ENCODE assay signal across 16 cellular contexts in genomic region chr12:19402211-19402610, GRCh38.
"Had no signal": no experiment of that assay in that cellular context is flagged by ENCODE, and none has a peak within 500 bp of the region (broad histone marks: within the 10 kb centered on the region; RNA-seq: fewer than 3 reads in every experiment).

No MANE protein-coding gene starts in this region.

- H3K9me3 ChIP-seq: neutrophil, suprapubic skin had no signal

- H3K27ac Mint-ChIP-seq: activated CD4-positive, alpha-beta T cell treated with anti-CD3 and anti-CD28 coated beads, Interleukin-2, amount 10 ng/mL, durations not matched to agents 24 days and 14 days; activated naive CD8-positive, alpha-beta T cell treated with anti-CD3 and anti-CD28 coated beads, Interleukin-2, amount 10 ng/mL, durations not matched to agents 7 days and 5 days; activated T-helper 1 cell treated with anti-CD3 and anti-CD28 coated beads, Interleukin-12 subunit alpha, Interleukin-12 subunit beta, Interleukin-2, Interleukin-4 antibody, amounts not matched to agents 30 ng/mL and 10 ng/mL and 1 ng/mL, durations not matched to agents 14 hours and 24 hours and 36 hours; dendritic cell treated with granulocyte-macrophage colony-stimulating factor and Interleukin-4, amounts not matched to agents 40 ng/mL and 50 ng/mL, for 4 days; naive B cell; stimulated activated naive CD8-positive, alpha-beta T cell treated with anti-CD3 and anti-CD28 coated beads, Interleukin-15, Interleukin-2, amounts not matched to agents 100 ng/mL and 50 ng/mL, for 24 hours had no signal

- H3K36me3 ChIP-seq: neutrophil, suprapubic skin had no signal

- H3K27me3 ChIP-seq: neutrophil, suprapubic skin had no signal

- DNase-seq: activated CD4-positive, alpha-beta T cell treated with anti-CD3 and anti-CD28 coated beads, Interleukin-2, amount 10 ng/mL, durations not matched to agents 24 days and 14 days; activated CD4-positive, CD25-positive, alpha-beta regulatory T cell; activated CD8-positive, alpha-beta memory T cell treated with anti-CD3 and anti-CD28 coated beads for 24 hours; activated naive CD8-positive, alpha-beta T cell treated with anti-CD3 and anti-CD28 coated beads, Interleukin-2, amount 10 ng/mL, durations not matched to agents 7 days and 5 days; cerebellar nuclear complex; effector memory CD4-positive, alpha-beta T cell; naive B cell; small intestine; stimulated activated CD4-positive, alpha-beta T cell treated with anti-CD3 and anti-CD28 coated beads, Interleukin-4, amount 100 ng/mL, for 4 hours; stimulated activated CD8-positive, alpha-beta memory T cell treated with anti-CD3 and anti-CD28 coated beads, Interleukin-4, amount 100 ng/mL, for 48 hours; SW 1271 had no signal

- H3K27me3 Mint-ChIP-seq: activated CD4-positive, alpha-beta T cell treated with anti-CD3 and anti-CD28 coated beads, Interleukin-2, amount 10 ng/mL, durations not matched to agents 24 days and 14 days; activated naive CD8-positive, alpha-beta T cell treated with anti-CD3 and anti-CD28 coated beads, Interleukin-2, amount 10 ng/mL, durations not matched to agents 7 days and 5 days; dendritic cell treated with granulocyte-macrophage colony-stimulating factor and Interleukin-4, amounts not matched to agents 40 ng/mL and 50 ng/mL, for 4 days; naive B cell; stimulated activated naive CD8-positive, alpha-beta T cell treated with anti-CD3 and anti-CD28 coated beads, Interleukin-15, Interleukin-2, amounts not matched to agents 100 ng/mL and 50 ng/mL, for 24 hours had no signal

- H3K4me3 ChIP-seq: suprapubic skin had no signal

- H3K4me1 Mint-ChIP-seq: naive B cell had no signal

- H3K27ac ChIP-seq: neutrophil had no signal

- H3K4me3 Mint-ChIP-seq: activated CD4-positive, alpha-beta T cell treated with anti-CD3 and anti-CD28 coated beads, Interleukin-2, amount 10 ng/mL, durations not matched to agents 24 days and 14 days; activated naive CD8-positive, alpha-beta T cell treated with anti-CD3 and anti-CD28 coated beads, Interleukin-2, amount 10 ng/mL, durations not matched to agents 7 days and 5 days; activated T-helper 1 cell treated with anti-CD3 and anti-CD28 coated beads, Interleukin-12 subunit alpha, Interleukin-12 subunit beta, Interleukin-2, Interleukin-4 antibody, amounts not matched to agents 30 ng/mL and 10 ng/mL and 1 ng/mL, durations not matched to agents 14 hours and 24 hours and 36 hours; dendritic cell treated with granulocyte-macrophage colony-stimulating factor and Interleukin-4, amounts not matched to agents 40 ng/mL and 50 ng/mL, for 4 days; naive B cell; stimulated activated naive CD8-positive, alpha-beta T cell treated with anti-CD3 and anti-CD28 coated beads, Interleukin-15, Interleukin-2, amounts not matched to agents 100 ng/mL and 50 ng/mL, for 24 hours had no signal
